In genomic region chr6:33298773-33299236, GRCh38 we compare ENCODE assay signal across 8 cellular contexts. TPM values are rescaled to one million over a fixed set of nuclear protein-coding genes. Genes with fewer than 3 reads are reported as not detected.
DNase-seq lines count a peak whose midpoint lies in the region; ATAC-seq, FAIRE-seq and TF ChIP-seq lines count a peak whose summit lies in the region.

A gene with protein sequence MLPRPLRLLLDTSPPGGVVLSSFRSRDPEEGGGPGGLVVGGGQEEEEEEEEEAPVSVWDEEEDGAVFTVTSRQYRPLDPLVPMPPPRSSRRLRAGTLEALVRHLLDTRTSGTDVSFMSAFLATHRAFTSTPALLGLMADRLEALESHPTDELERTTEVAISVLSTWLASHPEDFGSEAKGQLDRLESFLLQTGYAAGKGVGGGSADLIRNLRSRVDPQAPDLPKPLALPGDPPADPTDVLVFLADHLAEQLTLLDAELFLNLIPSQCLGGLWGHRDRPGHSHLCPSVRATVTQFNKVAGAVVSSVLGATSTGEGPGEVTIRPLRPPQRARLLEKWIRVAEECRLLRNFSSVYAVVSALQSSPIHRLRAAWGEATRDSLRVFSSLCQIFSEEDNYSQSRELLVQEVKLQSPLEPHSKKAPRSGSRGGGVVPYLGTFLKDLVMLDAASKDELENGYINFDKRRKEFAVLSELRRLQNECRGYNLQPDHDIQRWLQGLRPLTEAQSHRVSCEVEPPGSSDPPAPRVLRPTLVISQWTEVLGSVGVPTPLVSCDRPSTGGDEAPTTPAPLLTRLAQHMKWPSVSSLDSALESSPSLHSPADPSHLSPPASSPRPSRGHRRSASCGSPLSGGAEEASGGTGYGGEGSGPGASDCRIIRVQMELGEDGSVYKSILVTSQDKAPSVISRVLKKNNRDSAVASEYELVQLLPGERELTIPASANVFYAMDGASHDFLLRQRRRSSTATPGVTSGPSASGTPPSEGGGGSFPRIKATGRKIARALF (minus strand): TSS chr6:33298942. CDS start chr6:33298610, 332 bp downstream.

- peak within 1 kb of the TSS; percentile 29 to 84 for H3K27ac ChIP-seq in aorta (ENCODE audit: low read depth in 1 of 2, low read length in 2 of 2)

- H3K27me3 ChIP-seq in neuron (ENCODE audit: insufficient read depth, low read length) (no peaks in the 10 kb centered on the region), aorta (ENCODE audit: control insufficient read depth in 1 of 2, insufficient read depth in 2 of 2, low read length in 1 of 2) (no peaks in the 10 kb centered on the region)

- ATAC-seq in HG03066 (IDR thresholded peaks at IDR 0.05; ENCODE audit: low read depth, unreplicated experiment) (peak; percentile 29), aorta (ENCODE audit: low FRiP score) (peak; percentile 91)

- H3K4me3 ChIP-seq in neuron (ENCODE audit: low read length): peak within 1 kb of the TSS; percentile 87
- peak within 1 kb of the TSS; percentile 66 to 75 for H3K4me3 ChIP-seq in aorta (ENCODE audit: low read length in 2 of 2)

- H2AFZ ChIP-seq in neuron (ENCODE audit: low read depth, low read length): peak within 1 kb of the TSS; percentile 76

- H3K4me3 Mint-ChIP-seq in activated naive CD4-positive, alpha-beta T cell treated with anti-CD3 and anti-CD28 coated beads, Interleukin-2, amount 50 U/mL, for 24 hours: peak within 1 kb of the TSS; percentile 98

- H3K36me3 Mint-ChIP-seq in activated naive CD4-positive, alpha-beta T cell treated with anti-CD3 and anti-CD28 coated beads, Interleukin-2, amount 50 U/mL, for 24 hours: peaks cover 13% of the 10 kb centered on the region

- DNase-seq in A172 (ENCODE audit: low spot score): peak; percentile 29
- peak; percentile 61 for DNase-seq in GM12892 (ENCODE audit: insufficient read length)
- DNase-seq in OCI-M1 (lab: John Stamatoyannopoulos, UW): peak; percentile 93
- DNase-seq in glomerular endothelial cell (ENCODE audit: extremely low read depth, low read depth, low spot score): no peak
- DNase-seq in aorta: peak; percentile 94 to 96

- H3K9me3 Mint-ChIP-seq in activated naive CD4-positive, alpha-beta T cell treated with anti-CD3 and anti-CD28 coated beads, Interleukin-2, amount 50 U/mL, for 24 hours: no peaks in the 10 kb centered on the region

- no peaks in the 10 kb centered on the region for H3K9me3 ChIP-seq in neuron (ENCODE audit: low read length)
- H3K9me3 ChIP-seq in aorta (ENCODE audit: control insufficient read depth, low read length): no peaks in the 10 kb centered on the region

- no peak for FAIRE-seq in GM12892 (lab: Jason Lieb, UNC)

- TF ChIP-seq POLR2A in GM12892 (IDR thresholded peaks at IDR 0.05; ENCODE audit: low read depth, low read length): no peak

- H3K27me3 Mint-ChIP-seq in activated naive CD4-positive, alpha-beta T cell treated with anti-CD3 and anti-CD28 coated beads, Interleukin-2, amount 50 U/mL, for 24 hours: no peaks in the 10 kb centered on the region

- H3K27ac Mint-ChIP-seq in activated naive CD4-positive, alpha-beta T cell treated with anti-CD3 and anti-CD28 coated beads, Interleukin-2, amount 50 U/mL, for 24 hours: peak within 1 kb of the TSS; percentile 98

- H3K4me1 Mint-ChIP-seq in activated naive CD4-positive, alpha-beta T cell treated with anti-CD3 and anti-CD28 coated beads, Interleukin-2, amount 50 U/mL, for 24 hours: peaks cover 32% of the 10 kb centered on the region

- H3K36me3 ChIP-seq in neuron (ENCODE audit: insufficient read depth, low read length) (peaks cover 6% of the 10 kb centered on the region), aorta (ENCODE audit: control insufficient read depth in 1 of 2, insufficient read depth in 2 of 2, low read length in 1 of 2) (peaks cover 0 to under 1% of the 10 kb centered on the region in 2 donors)

- peaks cover 10% of the 10 kb centered on the region for H3K4me1 ChIP-seq in neuron (ENCODE audit: insufficient read depth, low read length)
- no peaks in the 10 kb centered on the region for H3K4me1 ChIP-seq in aorta (ENCODE audit: control insufficient read depth in 1 of 2, insufficient read depth in 2 of 2, low read length in 2 of 2)

- intact Hi-C loops in aorta (cut with DNase I): no loop called here

- WGBS in aorta, 2 donors: 0 to 1% methylated on average over 26 to 34 of the region's 34 CpGs

RNA-seq across cellular contexts. Expression of the gene that starts here (rescaled TPM):
- total RNA-seq in A172 (2014; rRNA removed; shearing (Covaris generic)): 17.7 and 18.3 TPM in 2 replicates
- 11.8 TPM for polyA plus RNA-seq in GM12892 (2012; ENCODE audit: missing spikeins)
- 51.6 and 65.5 TPM in 2 replicates for total RNA-seq in glomerular endothelial cell
- 100 to 1,000 TPM in 1 of 2 donors, 10 to 100 TPM in 1; 71.5 to 107 TPM for total RNA-seq in aorta
- polyA plus RNA-seq in aorta: 100 to 1,000 TPM in 1 of 2 donors, 10 to 100 TPM in 1; 20.3 to 178 TPM
